34 cellular contexts compared by ENCODE assay signal in the genomic region with DNA sequence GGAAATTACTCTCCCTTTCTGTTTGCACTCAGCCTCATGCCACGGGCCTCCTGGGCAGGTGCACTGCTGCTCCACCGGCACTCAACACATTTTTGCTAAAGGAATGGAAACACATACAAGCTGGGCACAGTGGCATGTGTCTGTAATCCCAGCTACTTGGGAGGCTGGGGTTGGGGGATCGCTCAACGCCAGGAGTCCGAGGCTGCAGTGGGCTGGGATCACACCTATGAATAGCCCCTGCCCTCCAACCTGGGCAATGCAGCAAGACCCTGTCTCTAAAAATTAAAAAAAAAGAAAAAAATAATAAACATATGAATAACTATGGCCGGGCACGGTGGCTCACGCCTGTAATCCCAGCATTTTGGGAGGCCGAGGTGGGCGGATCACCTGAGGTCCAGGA. TPM values are rescaled to one million over a fixed set of nuclear protein-coding genes. Genes with fewer than 3 reads are reported as not detected.
"Had no signal": no experiment of that assay in that cellular context is flagged by ENCODE, and none has a peak within 500 bp of the region (broad histone marks: within the 10 kb centered on the region; RNA-seq: fewer than 3 reads in every experiment).

No MANE protein-coding gene starts in this region.

- H3K27ac ChIP-seq: adrenal gland, body of pancreas, colonic mucosa, epithelial cell of prostate, esophagus squamous epithelium, gastroesophageal sphincter, WERI-Rb-1 had no signal

- FAIRE-seq: endometrium, endothelial cell of umbilical vein had no signal

- H3K9me3 ChIP-seq: adrenal gland, body of pancreas, colonic mucosa, esophagus squamous epithelium, gastroesophageal sphincter had no signal

- H3K27me3 ChIP-seq: adrenal gland, body of pancreas, colonic mucosa, gastroesophageal sphincter had no signal

- DNase-seq: activated CD4-positive, alpha-beta memory T cell treated with anti-CD3 and anti-CD28 coated beads for 36 hours; activated CD4-positive, alpha-beta T cell treated with anti-CD3 and anti-CD28 coated beads for 36 hours; activated CD4-positive, alpha-beta T cell treated with anti-CD3 and anti-CD28 coated beads, Interleukin-2, amount 10 ng/mL, durations not matched to agents 24 days and 14 days; activated CD4-positive, CD25-positive, alpha-beta regulatory T cell; activated CD4-positive, CD25-positive, alpha-beta regulatory T cell treated with anti-CD3 and anti-CD28 coated beads, Interleukin-2, amount 50 U/mL, for 72 hours; activated CD8-positive, alpha-beta memory T cell treated with anti-CD3 and anti-CD28 coated beads, Interleukin-2, amount 10 ng/mL, durations not matched to agents 7 days and 5 days; activated CD8-positive, alpha-beta memory T cell treated with anti-CD3 and anti-CD28 coated beads, Interleukin-2, amount 50 U/mL, for 4 hours; activated CD8-positive, alpha-beta T cell treated with anti-CD3 and anti-CD28 coated beads, Interleukin-2, amount 10 ng/mL, durations not matched to agents 7 days and 5 days; activated effector memory CD4-positive, alpha-beta T cell treated with anti-CD3 and anti-CD28 coated beads, Interleukin-2, amount 50 U/mL, for 16 hours; activated naive CD4-positive, alpha-beta T cell treated with anti-CD3 and anti-CD28 coated beads for 36 hours; activated naive CD8-positive, alpha-beta T cell treated with anti-CD3 and anti-CD28 coated beads for 36 hours; activated naive CD8-positive, alpha-beta T cell treated with anti-CD3 and anti-CD28 coated beads, Interleukin-2, amount 50 U/mL, for 24 hours; activated T-cell treated with anti-CD3 and anti-CD28 coated beads, Interleukin-2, amount 50 U/mL, for 1 hour; activated T-cell treated with anti-CD3 and anti-CD28 coated beads, Interleukin-2, amount 50 U/mL, for 48 hours; adrenal gland; amygdala; aorta; body of pancreas; caudate nucleus; colonic mucosa; effector CD8-positive, alpha-beta T cell; esophagus squamous epithelium; foreskin melanocyte; T-helper 1 cell; T-helper 17 cell; T1000; WERI-Rb-1 had no signal

- H3K4me3 ChIP-seq: adrenal gland, body of pancreas, colonic mucosa, esophagus squamous epithelium, gastroesophageal sphincter had no signal

- ATAC-seq: activated CD4-positive, alpha-beta T cell treated with anti-CD3 and anti-CD28 coated beads for 36 hours; activated CD8-positive, alpha-beta memory T cell treated with anti-CD3 and anti-CD28 coated beads, Interleukin-2, amount 10 ng/mL, durations not matched to agents 7 days and 5 days; activated CD8-positive, alpha-beta T cell treated with anti-CD3 and anti-CD28 coated beads, Interleukin-2, amount 10 ng/mL, durations not matched to agents 7 days and 5 days; activated naive CD8-positive, alpha-beta T cell treated with anti-CD3 and anti-CD28 coated beads, Interleukin-2, amount 50 U/mL, for 24 hours; body of pancreas; gastroesophageal sphincter; T-helper 17 cell had no signal

- H3K4me1 ChIP-seq: adrenal gland, body of pancreas, colonic mucosa, gastroesophageal sphincter had no signal

- H3K36me3 ChIP-seq: adrenal gland, colonic mucosa, esophagus squamous epithelium, gastroesophageal sphincter, WERI-Rb-1 had no signal

RNA-seq across cellular contexts. Expression of a gene that starts 56.8 kb away (rescaled TPM):
- total RNA-seq: endothelial cell of umbilical vein, fibroblast of villous mesenchyme, glomerular endothelial cell had no signal
- polyA plus RNA-seq: endothelial cell of umbilical vein, fibroblast of lung had no signal
